In the genomic region with DNA sequence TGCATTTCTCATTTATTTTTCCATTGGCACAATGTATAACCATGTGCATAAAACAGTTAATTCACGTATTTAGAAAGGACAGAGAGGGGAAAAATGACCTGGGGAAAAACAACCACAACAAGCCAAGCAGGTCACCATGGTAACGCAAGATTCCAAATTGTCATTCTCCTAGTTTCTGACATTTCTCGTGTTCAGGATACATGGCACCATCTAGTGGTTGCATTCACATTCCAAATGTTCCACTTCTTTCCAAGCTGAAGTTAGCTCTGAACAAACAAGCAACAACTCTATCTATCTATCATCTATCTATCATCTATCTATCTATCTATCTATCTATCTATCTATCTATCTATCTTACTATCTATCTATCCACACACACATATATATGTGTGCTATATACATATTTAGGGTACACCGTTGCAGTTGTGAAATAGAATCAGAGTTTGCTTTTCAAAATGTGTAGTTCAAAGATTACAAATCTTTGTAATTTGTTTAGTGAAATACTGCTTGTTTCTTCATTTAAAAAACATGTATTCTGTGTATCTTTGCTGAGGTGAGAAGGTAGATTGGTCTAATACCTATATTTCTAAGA, we compare ENCODE assay signal across 8 cellular contexts.
A peak's percentile ranks its signal among the peaks of the same experiment; 100 is the strongest.
DNase-seq lines count a peak whose midpoint lies in the region; ATAC-seq, FAIRE-seq and TF ChIP-seq lines count a peak whose summit lies in the region.

No MANE protein-coding gene starts in this region.

- no peaks in the 10 kb centered on the region for H3K9me3 ChIP-seq in pancreas

- DNase-seq in ELR (ENCODE audit: low read depth): peak; percentile 56
- peak; percentile 80 for DNase-seq in RKO (ENCODE audit: low spot score)
- DNase-seq in pancreas: peak in 1 of 6 donors; percentile 6
- no peak for DNase-seq in NK-92 (lab: John Stamatoyannopoulos, UW; ENCODE audit: unreplicated experiment)
- no peak for DNase-seq in GOT3 (lab: John Stamatoyannopoulos, UW)

- H3K4me3 ChIP-seq in pancreas: no peak overlapping the region

- no peak overlapping the region for H3K27ac ChIP-seq in 22Rv1
- no peak overlapping the region for H3K27ac ChIP-seq in pancreas

- 10 to 12% methylated on average over 4 of the region's 4 CpGs for WGBS in pancreas, 2 donors

- intact Hi-C loops in pancreas (cut with DNase I): no loop called here

- no peaks in the 10 kb centered on the region for H3K36me3 ChIP-seq in pancreas

- no peaks in the 10 kb centered on the region for H3K27me3 ChIP-seq in pancreas

- ATAC-seq in HG03442 (IDR thresholded peaks at IDR 0.05; ENCODE audit: unreplicated experiment) (peak; percentile 55), esophagus mucosa (peak; percentile 45), pancreas (peak in 3 of 4 donors; percentile 30 to 55 (median 39))

- H3K4me1 ChIP-seq in pancreas: no peaks in the 10 kb centered on the region

- TF ChIP-seq CTCF in 22Rv1 (IDR thresholded peaks at IDR 0.05): peak; percentile 84
- TF ChIP-seq CTCF in pancreas (IDR thresholded peaks at IDR 0.05): peak in 2 of 4 donors; percentile 25 to 35

- peak; percentile 13 for FAIRE-seq in pancreas (lab: Jason Lieb, UNC)

Comparison
In these comparisons a context has a peak if more than half of its experiments do, and no peak if none do; other contexts are left out.
1. DNase-seq: peak in ELR (single experiment) and RKO (single experiment); none in NK-92 (single experiment) and GOT3 (single experiment).
2. Peak in every context shown above with its lines, with median percentiles within 50 percentile points of each other: ATAC-seq.